ENCODE assay signal across 13 cellular contexts in the genomic region with DNA sequence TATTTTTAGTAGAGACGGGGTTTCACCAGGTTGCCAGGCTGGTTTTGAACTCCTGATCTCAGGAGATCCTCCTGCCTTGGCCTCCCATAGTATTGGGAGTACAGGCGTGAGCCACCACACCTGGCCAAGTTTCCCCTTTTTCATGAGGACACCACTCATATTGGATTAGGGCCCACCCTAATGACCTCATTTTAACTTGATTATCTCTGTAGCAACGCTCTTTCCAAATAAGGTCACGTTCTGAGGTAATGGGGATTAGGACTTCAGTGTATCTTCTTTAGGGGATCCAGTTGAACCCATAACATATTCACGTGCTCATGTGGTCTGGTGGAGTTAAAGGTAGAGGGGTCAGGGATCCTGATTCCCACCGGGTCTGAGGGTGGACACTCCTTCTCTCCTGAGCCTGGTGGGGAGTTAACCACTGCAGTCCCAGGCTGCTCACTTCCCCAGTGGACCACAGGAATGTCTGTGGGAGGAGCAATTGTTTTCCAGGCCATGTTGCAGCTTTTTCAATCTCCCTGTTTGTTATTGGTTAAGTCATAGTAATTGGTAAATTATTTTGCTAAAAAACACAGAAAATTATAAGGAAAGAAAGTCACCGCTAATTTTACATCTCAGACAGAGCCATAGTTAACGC.
A peak's percentile ranks its signal among the peaks of the same experiment; 100 is the strongest.
DNase-seq lines count a peak whose midpoint lies in the region; ATAC-seq and TF ChIP-seq lines count a peak whose summit lies in the region.
"Had no signal": no experiment of that assay in that cellular context is flagged by ENCODE, and none has a peak within 500 bp of the region (broad histone marks: within the 10 kb centered on the region; RNA-seq: fewer than 3 reads in every experiment).

No MANE protein-coding gene starts in this region.

- peak; percentile 49 for DNase-seq in GM23248
- DNase-seq in SK-N-DZ (ENCODE audit: low spot score): peak; percentile 29
- DNase-seq in fibroblast of villous mesenchyme (ENCODE audit: low read depth): peak; percentile 91
- peak; percentile 32 for DNase-seq in posterior vena cava (ENCODE audit: low spot score)
- DNase-seq in NCI-H2171 treated with DMSO at 0.1 percent for 48 hours (lab: John Stamatoyannopoulos, UW): no peak
- DNase-seq: activated CD4-positive, CD25-positive, alpha-beta regulatory T cell treated with anti-CD3 and anti-CD28 coated beads, Interleukin-2, amount 50 U/mL, for 72 hours; NCI-H1092 treated with DMSO at 0.1 percent for 48 hours; NCI-H526 treated with DMSO at 0.1 percent for 48 hours; occipital lobe had no signal

- H3K79me2 ChIP-seq in GM23248 (ENCODE audit: insufficient read depth): 0 out of 2 replicates have a peak, but pooled peaks cover 11% of the 10 kb centered on the region

- H3K4me3 ChIP-seq in GM23248 (no peak overlapping the region), fibroblast of villous mesenchyme (ENCODE audit: low read depth, low read length) (no peak overlapping the region)

- no peak overlapping the region for H3K27ac ChIP-seq in GM23248

- no peaks in the 10 kb centered on the region for H3K9me2 ChIP-seq in GM23248 (ENCODE audit: insufficient read depth)

- no peak overlapping the region for H3K4me2 ChIP-seq in GM23248 (ENCODE audit: unreplicated experiment)

- H2AFZ ChIP-seq in GM23248: no peak overlapping the region

- H3K9ac ChIP-seq in GM23248: no peak overlapping the region

- TF ChIP-seq CTCF in fibroblast of villous mesenchyme (IDR thresholded peaks at IDR 0.05; ENCODE audit: insufficient read depth, low read depth, low read length): no peak

- no peaks in the 10 kb centered on the region for H3K36me3 ChIP-seq in GM23248 (ENCODE audit: low read depth)

- no peaks in the 10 kb centered on the region for H3F3A ChIP-seq in GM23248 (ENCODE audit: insufficient read depth)

- no peaks in the 10 kb centered on the region for H4K20me1 ChIP-seq in GM23248 (ENCODE audit: insufficient read depth)

- no peak for ATAC-seq in GM19467 (IDR thresholded peaks at IDR 0.05; ENCODE audit: unreplicated experiment)
- ATAC-seq in HG03039 (IDR thresholded peaks at IDR 0.05; ENCODE audit: unreplicated experiment): no peak
- no peak for ATAC-seq in HG03460 (IDR thresholded peaks at IDR 0.05; ENCODE audit: unreplicated experiment)
- ATAC-seq: esophagus mucosa had no signal

- WGBS in GM23248 (ENCODE audit: low coverage in 1 of 2, low lambda C conversion rate in 2 of 2, missing lambda C conversion rate in 2 of 2), 2 experiments: 82 to 83% methylated on average over 8 of the region's 8 CpGs

- peaks cover 15% of the 10 kb centered on the region for H3K4me1 ChIP-seq in GM23248 (ENCODE audit: insufficient read depth)

- in situ Hi-C loops in GM23248 (cut with MboI): no loop called here

- H3K27me3 ChIP-seq in GM23248 (replicated peaks; ENCODE audit: insufficient read depth): no peaks in the 10 kb centered on the region

- no peaks in the 10 kb centered on the region for H3K9me3 ChIP-seq in GM23248 (ENCODE audit: low read depth)

- intact Hi-C loops in posterior vena cava (cut with DNase I): no loop called here
